Comparison of ENCODE assay signal across 8 cellular contexts in genomic region chr19:37906868-37907734, GRCh38. TPM values are rescaled to one million over a fixed set of nuclear protein-coding genes. Genes with fewer than 3 reads are reported as not detected.
DNase-seq lines count a peak whose midpoint lies in the region; ATAC-seq and TF ChIP-seq lines count a peak whose summit lies in the region.

SIPA1L3 (plus strand) TSS chr19:37907208; CDS start chr19:38081566, 174,358 bp downstream.

- DNase-seq in AG04450 (ENCODE audit: low read depth, low spot score), result peak; percentile 86
- peak; percentile 96 for DNase-seq in NCI-H226
- peak; percentile 89 for DNase-seq in activated B cell treated with CpG ODN at 0.5 μM for 24 hours
- DNase-seq in central memory CD4-positive, alpha-beta T cell, result peak; percentile 88
- DNase-seq in inferior parietal cortex (ENCODE audit: extremely low spot score), result peak; percentile 97
- DNase-seq in stimulated activated CD4-positive, alpha-beta T cell treated with anti-CD3 and anti-CD28 coated beads, Interleukin-12 subunit alpha, Interleukin-12 subunit beta, amount 100 ng/mL, for 4 hours, result peak; percentile 89

- no peaks in the 10 kb centered on the region for H3K27me3 Mint-ChIP-seq in activated B cell treated with CpG ODN at 0.5 μM for 24 hours

- TF ChIP-seq CTCF in AG04450 (IDR thresholded peaks at IDR 0.05; ENCODE audit: low read depth, low read length) (no peak; the same call in 1 of the 2 replicates), activated B cell treated with CpG ODN at 0.5 μM for 24 hours (IDR thresholded peaks at IDR 0.05) (no peak)

- peak within 1 kb of the TSS; percentile 96 for H3K4me3 ChIP-seq in AG04450 (ENCODE audit: low read depth, low read length)

- peak within 1 kb of the TSS; percentile 94 for H3K27ac Mint-ChIP-seq in activated B cell treated with CpG ODN at 0.5 μM for 24 hours

- no peaks in the 10 kb centered on the region; the same call in 1 of the 2 replicates for H3K9me3 ChIP-seq in AG04450 (ENCODE audit: control insufficient read depth, insufficient read depth, low read length)

- peak within 1 kb of the TSS; percentile 65 for H3K27ac ChIP-seq in AG04450 (ENCODE audit: low read depth, low read length)

- peaks cover 61% of the 10 kb centered on the region for H3K4me1 Mint-ChIP-seq in activated B cell treated with CpG ODN at 0.5 μM for 24 hours

- POLR2A ChIA-PET in AG04450 (lab: Yijun Ruan, JAX), result interaction anchor here (0.5 to 2.1 kb wide), 7 partner anchors 25 to 173 kb away, joined by 3 to 20 read pairs (median 4); no protein-coding TSS in a partner anchor
- POLR2A ChIA-PET in activated B cell treated with CpG ODN at 0.5 μM for 24 hours (lab: Charles Lee), result interaction anchor here (0.5 to 8.0 kb wide), 37 partner anchors 13 to 467 kb away, joined by 3 to 126 read pairs (median 6); partner anchors contain the start of genes PPP1R14A, PSMD8 and ZNF573

- intact Hi-C loops in activated B cell treated with CpG ODN at 0.5 μM for 24 hours (cut with micrococcal nuclease), result loop anchor here (1.0 to 10.0 kb wide), 10 partner anchors 21 to 1028 kb away; partner anchors contain the start of genes CATSPERG, DPF1, KCNK6 and MRPS12

- no peaks in the 10 kb centered on the region for H3K9me3 Mint-ChIP-seq in activated B cell treated with CpG ODN at 0.5 μM for 24 hours

- peak within 1 kb of the TSS; percentile 86 for H3K4me3 Mint-ChIP-seq in activated B cell treated with CpG ODN at 0.5 μM for 24 hours

- peaks cover 21% of the 10 kb centered on the region for H3K36me3 Mint-ChIP-seq in activated B cell treated with CpG ODN at 0.5 μM for 24 hours (ENCODE audit: low read depth)

- no peaks in the 10 kb centered on the region for H3K27me3 ChIP-seq in AG04450 (ENCODE audit: control insufficient read depth, insufficient read depth, low read length)

- ATAC-seq in GM18909 (IDR thresholded peaks at IDR 0.05; ENCODE audit: poor library complexity, unreplicated experiment) (peak; percentile 81), HG03175 (IDR thresholded peaks at IDR 0.05; ENCODE audit: unreplicated experiment) (peak; percentile 87), activated B cell treated with CpG ODN at 0.5 μM for 24 hours (ENCODE audit: low read depth) (peak; percentile 92)

- CTCF ChIA-PET in AG04450 (lab: Charles Lee) (interaction anchor here (1.0 to 1.7 kb wide), 5 partner anchors 137 to 337 kb away, joined by 3 to 7 read pairs (median 4); no protein-coding TSS in a partner anchor), activated B cell treated with CpG ODN at 0.5 μM for 24 hours (lab: Charles Lee) (interaction anchor here (0.6 to 6.2 kb wide), 19 partner anchors 11 to 327 kb away, joined by 3 to 43 read pairs (median 4); no protein-coding TSS in a partner anchor)

RNA-seq across cellular contexts. Expression of gene SIPA1L3, which starts in this region (rescaled TPM):
- 4.9 and 9.4 TPM in 2 replicates for polyA plus RNA-seq in AG04450 (2011; rRNA removed)
- 24.9 and 34.6 TPM in 2 replicates for polyA minus RNA-seq in AG04450 (2011; rRNA and poly(A)+ RNA removed)
- total RNA-seq in activated B cell treated with CpG ODN at 0.5 μM for 24 hours, result 120 and 145 TPM in 2 replicates

Comparison
In these comparisons a context has a peak if more than half of its experiments do, and no peak if none do; other contexts are left out.
1. Peak in every context shown above with its lines: DNase-seq, ATAC-seq, H3K4me3 ChIP-seq and H3K27ac ChIP-seq.